In genomic region chr20:2874456-2874855, GRCh38 we compare ENCODE assay signal across 8 cellular contexts. TPM values are rescaled to one million over a fixed set of nuclear protein-coding genes. Genes with fewer than 3 reads are reported as not detected.
DNase-seq lines count a peak whose midpoint lies in the region; ATAC-seq and TF ChIP-seq lines count a peak whose summit lies in the region.

No MANE protein-coding gene starts in this region.

- H3K27ac Mint-ChIP-seq in nephron progenitor cell, result no peak overlapping the region

- TF ChIP-seq CTCF in nephron progenitor cell (IDR thresholded peaks at IDR 0.05), result no peak

- H3K27me3 Mint-ChIP-seq in nephron progenitor cell (ENCODE audit: low read depth, poor library complexity), result peaks cover 33% of the 10 kb centered on the region

- peak; percentile 55 for DNase-seq in NCI-H748 (lab: John Stamatoyannopoulos, UW; ENCODE audit: unreplicated experiment)
- peak; percentile 18 for DNase-seq in dermis blood vessel endothelial cell
- no peak for DNase-seq in nephron progenitor cell
- no peak for DNase-seq in mucosa of gallbladder (ENCODE audit: low spot score)
- DNase-seq in DMS114 treated with DMSO at 0.1 percent for 48 hours (lab: John Stamatoyannopoulos, UW; ENCODE audit: unreplicated experiment), result no peak
- DNase-seq in ecto neural progenitor cell (ENCODE audit: low spot score), result no peak

- H3K4me3 ChIP-seq in GM08714 (ENCODE audit: low read length), result peak overlapping the region; percentile 90

- H3K9me3 Mint-ChIP-seq in nephron progenitor cell, result no peaks in the 10 kb centered on the region

- peaks cover 17% of the 10 kb centered on the region for H3K36me3 Mint-ChIP-seq in nephron progenitor cell (ENCODE audit: low read depth)

- H3K4me1 Mint-ChIP-seq in nephron progenitor cell, result peaks cover 53% of the 10 kb centered on the region

- peak overlapping the region; percentile 85 for H3K4me3 Mint-ChIP-seq in nephron progenitor cell

- ATAC-seq in GM21447 (IDR thresholded peaks at IDR 0.05; ENCODE audit: unreplicated experiment), result no peak

RNA-seq across cellular contexts. Expression of gene PTPRA, which starts 1.2 kb away (rescaled TPM):
- total RNA-seq in dermis blood vessel endothelial cell (27.9 and 37.1 TPM in 2 replicates), mucosa of gallbladder (57.5 TPM)

RNA-seq across cellular contexts. Expression of gene VPS16, which starts 33.9 kb away (rescaled TPM):
- 51.6 and 52.4 TPM in 2 replicates for total RNA-seq in dermis blood vessel endothelial cell
- 43.2 TPM for total RNA-seq in mucosa of gallbladder

RNA-seq across cellular contexts. Expression of gene PCED1A, which starts 34.0 kb away (rescaled TPM):
- total RNA-seq in dermis blood vessel endothelial cell, result 19.8 and 42.2 TPM in 2 replicates
- 48.8 TPM for total RNA-seq in mucosa of gallbladder

RNA-seq across cellular contexts. Expression of gene TMEM239, which starts 58.3 kb away (rescaled TPM):
- total RNA-seq in dermis blood vessel endothelial cell (not detected in 2 replicates), mucosa of gallbladder (not detected)

RNA-seq across cellular contexts. Expression of gene C20orf141, which starts 59.7 kb away (rescaled TPM):
- total RNA-seq in dermis blood vessel endothelial cell (not detected in 2 replicates), mucosa of gallbladder (not detected)

Comparison
In these comparisons a context has a peak if more than half of its experiments do, and no peak if none do; other contexts are left out.
1. DNase-seq: peak in NCI-H748 (single experiment) and dermis blood vessel endothelial cell (single experiment); none in nephron progenitor cell (single experiment), mucosa of gallbladder (single experiment), DMS114 treated with DMSO at 0.1 percent for 48 hours (single experiment) and ecto neural progenitor cell (single experiment).